In the genomic region with DNA sequence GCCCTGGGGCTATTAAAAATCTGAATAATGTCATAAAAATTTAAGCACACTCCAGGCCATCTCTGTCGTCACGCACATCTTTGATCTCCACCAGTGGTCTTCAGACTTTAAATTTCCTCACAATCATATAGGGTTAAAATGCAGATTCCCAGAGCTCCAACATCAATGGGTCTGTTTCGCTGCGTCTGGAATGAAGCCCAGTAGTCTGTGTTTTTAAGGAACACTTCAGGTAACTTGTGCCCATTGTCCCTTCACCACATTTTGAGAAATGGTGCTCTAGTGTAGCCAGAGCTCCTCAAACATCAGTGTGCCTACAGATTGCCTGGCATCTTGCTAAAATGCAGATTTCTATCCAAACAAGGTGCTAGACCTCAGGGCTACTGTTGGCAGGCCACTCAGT, we compare ENCODE assay signal across 25 cellular contexts. TPM values are rescaled to one million over a fixed set of nuclear protein-coding genes. Genes with fewer than 3 reads are reported as not detected.
"Had no signal": no experiment of that assay in that cellular context is flagged by ENCODE, and none has a peak within 500 bp of the region (broad histone marks: within the 10 kb centered on the region; RNA-seq: fewer than 3 reads in every experiment).

No MANE protein-coding gene starts in this region.

- H3K4me1 ChIP-seq: spleen, testis had no signal

- H3K27me3 ChIP-seq: body of pancreas, ovary, testis had no signal

- H3K4me3 ChIP-seq: body of pancreas, lower lobe of right lung, mucosa of descending colon, ovary, spleen, testis had no signal

- H3K27ac Mint-ChIP-seq: activated naive CD4-positive, alpha-beta T cell treated with anti-CD3 and anti-CD28 coated beads, Interleukin-2, amount 50 U/mL, for 72 hours; activated T-cell treated with anti-CD3 and anti-CD28 coated beads, Interleukin-2, amount 50 U/mL, for 72 hours; effector memory CD8-positive, alpha-beta T cell; nephron progenitor cell; progenitor cell of endocrine pancreas; T-helper 2 cell treated with Interferon-gamma antibody and Interleukin-4, amounts not matched to agents 5 μg/mL and 100 μg/mL, for 36 hours had no signal

- H3K27ac ChIP-seq: body of pancreas, lower lobe of right lung, ovary, spleen, testis had no signal

- H3K36me3 Mint-ChIP-seq: activated naive CD4-positive, alpha-beta T cell treated with anti-CD3 and anti-CD28 coated beads, Interleukin-2, amount 50 U/mL, for 72 hours had no signal

- H3K9me3 ChIP-seq: body of pancreas, lower lobe of right lung, mucosa of descending colon, ovary, spleen, testis had no signal

- ATAC-seq: activated naive CD4-positive, alpha-beta T cell treated with anti-CD3 and anti-CD28 coated beads, Interleukin-2, amount 50 U/mL, for 72 hours; activated T-cell treated with anti-CD3 and anti-CD28 coated beads, Interleukin-2, amount 50 U/mL, for 72 hours; effector memory CD8-positive, alpha-beta T cell; esophagus mucosa; mucosa of descending colon had no signal

- H3K9me3 Mint-ChIP-seq: activated naive CD4-positive, alpha-beta T cell treated with anti-CD3 and anti-CD28 coated beads, Interleukin-2, amount 50 U/mL, for 72 hours; activated T-cell treated with anti-CD3 and anti-CD28 coated beads, Interleukin-2, amount 50 U/mL, for 72 hours; nephron progenitor cell; T-helper 2 cell treated with Interferon-gamma antibody and Interleukin-4, amounts not matched to agents 5 μg/mL and 100 μg/mL, for 36 hours had no signal

- H3K4me3 Mint-ChIP-seq: activated T-cell treated with anti-CD3 and anti-CD28 coated beads, Interleukin-2, amount 50 U/mL, for 72 hours; effector memory CD8-positive, alpha-beta T cell; nephron progenitor cell; T-helper 2 cell treated with Interferon-gamma antibody and Interleukin-4, amounts not matched to agents 5 μg/mL and 100 μg/mL, for 36 hours had no signal

- H3K36me3 ChIP-seq: lower lobe of right lung, ovary, spleen had no signal

- DNase-seq: activated CD4-positive, alpha-beta T cell treated with anti-CD3 and anti-CD28 coated beads for 4 hours; activated CD4-positive, alpha-beta T cell treated with anti-CD3 and anti-CD28 coated beads, Interleukin-2, amount 50 U/mL, for 4 hours; activated naive CD4-positive, alpha-beta T cell; activated T-cell treated with anti-CD3 and anti-CD28 coated beads for 4 hours; activated T-cell treated with anti-CD3 and anti-CD28 coated beads, Interleukin-2, amount 50 U/mL, for 72 hours; anterior cingulate cortex; body of pancreas; caudate nucleus; cortex of kidney; effector memory CD8-positive, alpha-beta T cell; foreskin fibroblast; islet precursor cell; lower lobe of right lung; mesenchymal stem cell; mucosa of descending colon; nephron progenitor cell; ovary; spleen; stimulated activated naive CD4-positive, alpha-beta T cell treated with Interleukin-2 at 50 U/mL for 16 hours; T-helper 1 cell; testis had no signal

RNA-seq across cellular contexts. Expression of gene SEMA6D, which starts 9.8 kb away (rescaled TPM):
- total RNA-seq: activated naive CD4-positive, alpha-beta T cell treated with anti-CD3 and anti-CD28 coated beads, Interleukin-2, amount 50 U/mL, for 72 hours; activated T-cell treated with anti-CD3 and anti-CD28 coated beads, Interleukin-2, amount 50 U/mL, for 72 hours had no signal
